Comparison of ENCODE assay signal across 8 cellular contexts in genomic region chr10:132516771-132517725, GRCh38. TPM values are rescaled to one million over a fixed set of nuclear protein-coding genes. Genes with fewer than 3 reads are reported as not detected.
DNase-seq lines count a peak whose midpoint lies in the region; ATAC-seq lines count a peak whose summit lies in the region.

No MANE protein-coding gene starts in this region.

- peaks cover 0 to 4% (median 0%) of the 10 kb centered on the region in 5 donors for H3K36me3 Mint-ChIP-seq in naive thymus-derived CD4-positive, alpha-beta T cell
- no peaks in the 10 kb centered on the region for H3K36me3 Mint-ChIP-seq in immature natural killer cell

- H3K9me3 ChIP-seq in naive thymus-derived CD4-positive, alpha-beta T cell (ENCODE audit: control insufficient read depth in 2 of 3, low read length in 3 of 3) = no peaks in the 10 kb centered on the region

- H3K27ac ChIP-seq in naive thymus-derived CD4-positive, alpha-beta T cell (ENCODE audit: low read depth, low read length) = no peak overlapping the region

- CTCF ChIA-PET in naive thymus-derived CD4-positive, alpha-beta T cell (lab: Charles Lee) = no interaction called here

- no peaks in the 10 kb centered on the region for H3K36me3 ChIP-seq in naive thymus-derived CD4-positive, alpha-beta T cell (ENCODE audit: control insufficient read depth in 2 of 3, insufficient read depth in 3 of 3, low read length in 3 of 3)

- no peak overlapping the region for H3K4me3 Mint-ChIP-seq in naive thymus-derived CD4-positive, alpha-beta T cell
- H3K4me3 Mint-ChIP-seq in immature natural killer cell = no peak overlapping the region

- in situ Hi-C loops in SK-MEL-5 (cut with HindIII; ENCODE audit: low pct_unique_long_range_greater_than_20kb, low sequenced_read_pairs) = no loop called here

- no peaks in the 10 kb centered on the region for H3K4me1 ChIP-seq in naive thymus-derived CD4-positive, alpha-beta T cell (ENCODE audit: control insufficient read depth in 2 of 2, insufficient read depth in 2 of 2, low read length in 2 of 2)

- peak; percentile 65 for ATAC-seq in naive thymus-derived CD4-positive, alpha-beta T cell
- no peak for ATAC-seq in GM18867 (IDR thresholded peaks at IDR 0.05; ENCODE audit: unreplicated experiment)

- H3K27ac Mint-ChIP-seq in naive thymus-derived CD4-positive, alpha-beta T cell = no peak overlapping the region
- H3K27ac Mint-ChIP-seq in immature natural killer cell = no peak overlapping the region

- H3K4me1 Mint-ChIP-seq in naive thymus-derived CD4-positive, alpha-beta T cell = peaks cover 0 to 3% (median 0%) of the 10 kb centered on the region in 7 donors
- no peaks in the 10 kb centered on the region for H3K4me1 Mint-ChIP-seq in immature natural killer cell

- peaks cover 0 to 4% (median 0%) of the 10 kb centered on the region in 11 donors for H3K9me3 Mint-ChIP-seq in naive thymus-derived CD4-positive, alpha-beta T cell
- no peaks in the 10 kb centered on the region for H3K9me3 Mint-ChIP-seq in immature natural killer cell

- no peak overlapping the region for H3K4me3 ChIP-seq in naive thymus-derived CD4-positive, alpha-beta T cell (ENCODE audit: low read length)

- intact Hi-C loops in naive thymus-derived CD4-positive, alpha-beta T cell (cut with micrococcal nuclease) = no loop called here

- H3K27me3 Mint-ChIP-seq in naive thymus-derived CD4-positive, alpha-beta T cell = peaks cover 0 to 10% (median 0%) of the 10 kb centered on the region in 5 donors
- no peaks in the 10 kb centered on the region for H3K27me3 Mint-ChIP-seq in immature natural killer cell (ENCODE audit: low read depth in 3 of 3)

- peak; percentile 91 for DNase-seq in H4 (ENCODE audit: low spot score)
- peak; percentile 41 for DNase-seq in SK-MEL-5 (ENCODE audit: low read depth, low spot score)
- DNase-seq in fibroblast of the conjunctiva (ENCODE audit: low read depth) = peak; percentile 93
- no peak for DNase-seq in naive thymus-derived CD4-positive, alpha-beta T cell
- no peak for DNase-seq in NCI-H1436 treated with DMSO at 0.1 percent for 48 hours (lab: John Stamatoyannopoulos, UW)
- DNase-seq in immature natural killer cell = no peak
- no peak for DNase-seq in NCI-H446 treated with DMSO at 0.1 percent for 48 hours (lab: John Stamatoyannopoulos, UW)

- POLR2A ChIA-PET in naive thymus-derived CD4-positive, alpha-beta T cell (lab: Charles Lee) = no interaction called here

- no peaks in the 10 kb centered on the region for H3K27me3 ChIP-seq in naive thymus-derived CD4-positive, alpha-beta T cell (ENCODE audit: control insufficient read depth in 2 of 2, insufficient read depth in 2 of 2, low read length in 2 of 2)

RNA-seq across cellular contexts. Expression of gene INPP5A, which starts 20.5 kb away (rescaled TPM):
- total RNA-seq in H4 (2014; rRNA removed; shearing (Covaris generic)) = 15.8 and 21.0 TPM in 2 replicates
- total RNA-seq in SK-MEL-5 (2014; rRNA removed; shearing (Covaris generic)) = 11.1 and 12.8 TPM in 2 replicates
- 11.5 and 20.1 TPM in 2 replicates for polyA plus RNA-seq in SK-MEL-5 (2015; cell fraction: cytosol; rRNA removed)
- 11.2 and 19.3 TPM in 2 replicates for polyA plus RNA-seq in SK-MEL-5 (2015; cell fraction: nucleus; rRNA removed)
- total RNA-seq in naive thymus-derived CD4-positive, alpha-beta T cell = 10 to 100 TPM; 15.5 to 30.7 (median 28.7) TPM
- 1 to 10 TPM in 1 of 2 donors, under 1 TPM in 1; 0.97 to 2.0 TPM for polyA plus RNA-seq in naive thymus-derived CD4-positive, alpha-beta T cell
- polyA plus RNA-seq in immature natural killer cell = 1 to 10 TPM in 1 of 3 donors, under 1 TPM in 2; 0.30 to 1.7 (median 0.48) TPM

Comparison
In these comparisons a context has a peak if more than half of its experiments do, and no peak if none do; other contexts are left out.
1. DNase-seq: peak in H4 (single experiment), SK-MEL-5 (single experiment) and fibroblast of the conjunctiva (single experiment); none in naive thymus-derived CD4-positive, alpha-beta T cell (0 of 9), NCI-H1436 treated with DMSO at 0.1 percent for 48 hours (single experiment), immature natural killer cell (0 of 3) and NCI-H446 treated with DMSO at 0.1 percent for 48 hours (single experiment).